Comparison of ENCODE assay signal across 9 cellular contexts in the genomic region with DNA sequence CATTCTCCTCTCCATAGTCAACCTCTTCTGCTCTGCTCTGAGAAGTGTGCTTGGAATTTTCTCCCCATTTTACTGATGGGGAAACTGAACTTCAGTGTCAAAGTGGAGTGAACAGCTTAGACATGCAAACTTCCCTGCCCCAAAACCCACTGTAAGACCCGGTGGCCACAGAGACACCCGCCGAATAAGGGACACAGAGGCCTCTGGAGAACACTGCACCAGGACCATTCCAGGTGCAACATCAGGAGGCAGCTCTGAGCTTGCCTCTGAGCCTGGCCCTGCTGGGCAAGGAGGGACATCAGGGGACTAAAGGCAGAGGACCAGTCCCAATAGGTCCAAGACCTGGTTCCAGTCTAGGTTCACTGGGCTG. TPM values are rescaled to one million over a fixed set of nuclear protein-coding genes. Genes with fewer than 3 reads are reported as not detected.
DNase-seq lines count a peak whose midpoint lies in the region; ATAC-seq and TF ChIP-seq lines count a peak whose summit lies in the region.
"Had no signal": no experiment of that assay in that cellular context is flagged by ENCODE, and none has a peak within 500 bp of the region (broad histone marks: within the 10 kb centered on the region; RNA-seq: fewer than 3 reads in every experiment).

No MANE protein-coding gene starts in this region.

- H3K27ac Mint-ChIP-seq in HFFc6, result peak overlapping the region; percentile 90
- peak overlapping the region; percentile 99 for H3K27ac Mint-ChIP-seq in activated naive CD8-positive, alpha-beta T cell
- peak overlapping the region; percentile 99 for H3K27ac Mint-ChIP-seq in stimulated activated effector memory CD8-positive, alpha-beta T cell treated with anti-CD3 and anti-CD28 coated beads, Interleukin-12 subunit alpha, Interleukin-12 subunit beta, amount 100 ng/mL, for 72 hours

- WGBS in right cardiac atrium, result 46% methylated on average over 3 of the region's 3 CpGs

- peak overlapping the region; percentile 94 for H3K4me3 Mint-ChIP-seq in HFFc6
- H3K4me3 Mint-ChIP-seq in activated naive CD8-positive, alpha-beta T cell, result peak overlapping the region; percentile 94
- peak overlapping the region; percentile 98 for H3K4me3 Mint-ChIP-seq in stimulated activated effector memory CD8-positive, alpha-beta T cell treated with anti-CD3 and anti-CD28 coated beads, Interleukin-12 subunit alpha, Interleukin-12 subunit beta, amount 100 ng/mL, for 72 hours

- no peak for TF ChIP-seq CTCF in HFFc6 (IDR thresholded peaks at IDR 0.05)

- H3K27me3 ChIP-seq in right cardiac atrium (ENCODE audit: control insufficient read depth, insufficient read depth), result no peaks in the 10 kb centered on the region

- peaks cover 4% of the 10 kb centered on the region; the same call in 1 of the 2 replicates for H3K27me3 Mint-ChIP-seq in HFFc6 (ENCODE audit: insufficient read depth)
- no peaks in the 10 kb centered on the region for H3K27me3 Mint-ChIP-seq in activated naive CD8-positive, alpha-beta T cell

- peaks cover 78% of the 10 kb centered on the region for H3K4me1 Mint-ChIP-seq in HFFc6 (ENCODE audit: low read depth)
- peaks cover 80% of the 10 kb centered on the region for H3K4me1 Mint-ChIP-seq in activated naive CD8-positive, alpha-beta T cell (ENCODE audit: low read depth)
- peaks cover 86% of the 10 kb centered on the region for H3K4me1 Mint-ChIP-seq in stimulated activated effector memory CD8-positive, alpha-beta T cell treated with anti-CD3 and anti-CD28 coated beads, Interleukin-12 subunit alpha, Interleukin-12 subunit beta, amount 100 ng/mL, for 72 hours

- no peaks in the 10 kb centered on the region for H3K9me3 Mint-ChIP-seq in HFFc6
- no peaks in the 10 kb centered on the region for H3K9me3 Mint-ChIP-seq in activated naive CD8-positive, alpha-beta T cell (ENCODE audit: low read depth)
- no peaks in the 10 kb centered on the region for H3K9me3 Mint-ChIP-seq in stimulated activated effector memory CD8-positive, alpha-beta T cell treated with anti-CD3 and anti-CD28 coated beads, Interleukin-12 subunit alpha, Interleukin-12 subunit beta, amount 100 ng/mL, for 72 hours

- no peaks in the 10 kb centered on the region for H3K9me3 ChIP-seq in right cardiac atrium (ENCODE audit: control insufficient read depth, low read length)

- peaks cover 47% of the 10 kb centered on the region for H3K4me1 ChIP-seq in right cardiac atrium (ENCODE audit: control insufficient read depth, insufficient read depth, low read length)

- intact Hi-C loops in right cardiac atrium (cut with DNase I), result no loop called here

- peaks cover 25% of the 10 kb centered on the region for H3K36me3 Mint-ChIP-seq in HFFc6 (ENCODE audit: low read depth)
- peaks cover 15% of the 10 kb centered on the region for H3K36me3 Mint-ChIP-seq in activated naive CD8-positive, alpha-beta T cell
- peaks cover 72% of the 10 kb centered on the region for H3K36me3 Mint-ChIP-seq in stimulated activated effector memory CD8-positive, alpha-beta T cell treated with anti-CD3 and anti-CD28 coated beads, Interleukin-12 subunit alpha, Interleukin-12 subunit beta, amount 100 ng/mL, for 72 hours

- no peak for DNase-seq in HFFc6
- peak in 2 of 3 donors; percentile 36 to 42 for DNase-seq in right cardiac atrium
- DNase-seq in stimulated activated effector memory CD8-positive, alpha-beta T cell treated with anti-CD3 and anti-CD28 coated beads, Interleukin-12 subunit alpha, Interleukin-12 subunit beta, amount 100 ng/mL, for 72 hours (ENCODE audit: low spot score in 2 of 2), result no peak
- DNase-seq in AML-193 (lab: John Stamatoyannopoulos, UW), result no peak
- DNase-seq: NCI-H1417 treated with DMSO at 0.1 percent for 48 hours had no signal

- ATAC-seq in right cardiac atrium (no peak), GM18520 (IDR thresholded peaks at IDR 0.05; ENCODE audit: unreplicated experiment) (no peak), GM19452 (IDR thresholded peaks at IDR 0.05; ENCODE audit: unreplicated experiment) (no peak), GM18502 (IDR thresholded peaks at IDR 0.05; ENCODE audit: poor library complexity, unreplicated experiment) (no peak)
- no peak for ATAC-seq in stimulated activated effector memory CD8-positive, alpha-beta T cell treated with anti-CD3 and anti-CD28 coated beads, Interleukin-12 subunit alpha, Interleukin-12 subunit beta, amount 100 ng/mL, for 72 hours

- H3K4me3 ChIP-seq in right cardiac atrium (ENCODE audit: low read length), result peak overlapping the region; percentile 94

- peak overlapping the region; percentile 87 for H3K27ac ChIP-seq in right cardiac atrium (ENCODE audit: low read length)

RNA-seq across cellular contexts. Expression of a gene that starts 1.7 kb away (rescaled TPM):
- 100 to 1,000 TPM; 104 to 120 (median 108) TPM for total RNA-seq in HFFc6 (2021; fragmentation: NEBNext Ultra II Directional; extraction: Animal tissue kit (Norgen Biotek cat#: 25700))
- 10 to 100 TPM; 46.5 to 60.1 (median 51.1) TPM for total RNA-seq in right cardiac atrium
- 38.0 TPM for polyA plus RNA-seq in right cardiac atrium

RNA-seq across cellular contexts. Expression of a gene that starts 45.0 kb away (rescaled TPM):
- total RNA-seq in HFFc6 (2021; fragmentation: NEBNext Ultra II Directional; extraction: Animal tissue kit (Norgen Biotek cat#: 25700)), result 10 to 100 TPM; 18.8 to 24.5 (median 21.0) TPM
- 10 to 100 TPM; 26.5 to 30.1 (median 27.6) TPM for total RNA-seq in right cardiac atrium
- 22.0 TPM for polyA plus RNA-seq in right cardiac atrium

RNA-seq across cellular contexts. Expression of a gene that starts 59.3 kb away (rescaled TPM):
- total RNA-seq in HFFc6 (2021; fragmentation: NEBNext Ultra II Directional; extraction: Animal tissue kit (Norgen Biotek cat#: 25700)), result 1 to 10 TPM; 2.0 to 4.1 (median 3.1) TPM
- 10 to 100 TPM; 14.1 to 28.7 (median 23.3) TPM for total RNA-seq in right cardiac atrium
- polyA plus RNA-seq in right cardiac atrium, result 44.9 TPM

Comparison
In these comparisons a context has a peak if more than half of its experiments do, and no peak if none do; other contexts are left out.
1. DNase-seq: peak in right cardiac atrium (2 of 3); none in HFFc6 (single experiment), stimulated activated effector memory CD8-positive, alpha-beta T cell treated with anti-CD3 and anti-CD28 coated beads, Interleukin-12 subunit alpha, Interleukin-12 subunit beta, amount 100 ng/mL, for 72 hours (0 of 2) and AML-193 (0 of 2).
2. Peak in every context shown above with its lines, with median percentiles within 50 percentile points of each other: H3K27ac Mint-ChIP-seq and H3K4me3 Mint-ChIP-seq.